7 cellular contexts compared by ENCODE assay signal in genomic region chr1:30782361-30783243, GRCh38. TPM values are rescaled to one million over a fixed set of nuclear protein-coding genes. Genes with fewer than 3 reads are reported as not detected.
DNase-seq lines count a peak whose midpoint lies in the region; ATAC-seq, FAIRE-seq and TF ChIP-seq lines count a peak whose summit lies in the region.

No MANE protein-coding gene starts in this region.

- H3K56ac ChIP-seq in IMR-90 (ENCODE audit: extremely low read depth, insufficient read depth, low read length), result no peak overlapping the region

- H2BK5ac ChIP-seq in IMR-90 (ENCODE audit: low read depth, low read length, poor library complexity, severe bottlenecking), result no peak overlapping the region

- CTCF ChIA-PET in IMR-90 (lab: Yijun Ruan, JAX), result interaction anchor here (0.7 to 2.9 kb wide), 11 partner anchors 8 to 1414 kb away, joined by 3 to 18 read pairs (median 5); no protein-coding TSS in a partner anchor

- H3K14ac ChIP-seq in IMR-90 (replicated peaks; ENCODE audit: low read depth, low read length), result no peak overlapping the region; the same call in 1 of the 2 replicates

- FAIRE-seq in GM12892 (lab: Jason Lieb, UNC) (peak; percentile 62), frontal cortex (lab: Jason Lieb, UNC) (no peak)

- peak; percentile 86 for DNase-seq in GM12892 (ENCODE audit: insufficient read length)
- DNase-seq in IMR-90, result peak; percentile 45
- no peak for DNase-seq in RWPE2 (ENCODE audit: low spot score)
- peak; percentile 53 for DNase-seq in activated effector memory CD4-positive, alpha-beta T cell treated with Interleukin-2 at 50 U/mL for 16 hours
- peak; percentile 64 to 81 for DNase-seq in frontal cortex (ENCODE audit: low spot score in 2 of 2)
- DNase-seq in ovary, result peak; percentile 58 to 82 (median 73)
- DNase-seq in transverse colon, result peak; percentile 73

- no peak overlapping the region for H2BK15ac ChIP-seq in IMR-90 (ENCODE audit: low read depth, low read length)

- TF ChIP-seq RAD21 in IMR-90 (IDR thresholded peaks at IDR 0.05; ENCODE audit: low read length), result peak; percentile 86

- no peak overlapping the region for H2BK20ac ChIP-seq in IMR-90 (ENCODE audit: low read depth, low read length)

- peak overlapping the region; percentile 64 for H3K4ac ChIP-seq in IMR-90 (ENCODE audit: low read depth, low read length)

- peak overlapping the region; percentile 79 for H2AK9ac ChIP-seq in IMR-90 (replicated peaks; ENCODE audit: low read depth, low read length, poor library complexity)

- TF ChIP-seq EP300 in ovary (IDR thresholded peaks at IDR 0.05) (no peak), transverse colon (IDR thresholded peaks at IDR 0.05; ENCODE audit: low read depth) (no peak)

- peak overlapping the region; percentile 60; the same call in 1 of the 2 replicates for H2AK5ac ChIP-seq in IMR-90 (ENCODE audit: low read depth, low read length)

- H2AFZ ChIP-seq in IMR-90 (replicated peaks; ENCODE audit: low read length, poor library complexity), result peak overlapping the region; percentile 93

- peaks cover 2% of the 10 kb centered on the region; the same call in 1 of the 2 replicates for H3K27me3 ChIP-seq in IMR-90 (ENCODE audit: control insufficient read depth, insufficient read depth, low read length)
- no peaks in the 10 kb centered on the region for H3K27me3 ChIP-seq in RWPE2 (ENCODE audit: insufficient read depth, poor library complexity, severe bottlenecking)
- no peaks in the 10 kb centered on the region for H3K27me3 ChIP-seq in ovary
- no peaks in the 10 kb centered on the region for H3K27me3 ChIP-seq in transverse colon

- H3K27ac ChIP-seq in IMR-90 (ENCODE audit: insufficient read depth, low read length), result no peak overlapping the region
- H3K27ac ChIP-seq in RWPE2 (ENCODE audit: poor library complexity, severe bottlenecking), result no peak overlapping the region
- no peak overlapping the region for H3K27ac ChIP-seq in ovary
- H3K27ac ChIP-seq in transverse colon, result no peak overlapping the region

- peak overlapping the region in 1 of 2 experiments; percentile 81; a peak in 1 of 4 replicates for H4K8ac ChIP-seq in IMR-90 (ENCODE audit: low read depth in 2 of 2, low read length in 2 of 2)

- dilution Hi-C loops in IMR-90 (cut with HindIII; ENCODE audit: low sequenced_read_pairs, unreplicated experiment), result no loop called here

- peak; percentile 85 for TF ChIP-seq CTCF in IMR-90 (conservative IDR thresholded peaks at IDR 0.05; ENCODE audit: low read depth, low read length)
- TF ChIP-seq CTCF in RWPE2 (IDR thresholded peaks at IDR 0.05; ENCODE audit: poor library complexity, severe bottlenecking), result peak; percentile 79
- TF ChIP-seq CTCF in ovary (IDR thresholded peaks at IDR 0.05), result peak in 2 of 3 donors; percentile 53 to 59
- peak; percentile 52 to 84 (median 81) for TF ChIP-seq CTCF in transverse colon (IDR thresholded peaks at IDR 0.05)

- H3K23ac ChIP-seq in IMR-90 (ENCODE audit: low read depth, low read length), result no peak overlapping the region

- peak; percentile 83 for ATAC-seq in IMR-90 (ENCODE audit: low read depth)
- peak; percentile 64 for ATAC-seq in RWPE2 (ENCODE audit: low read depth)

- no peak overlapping the region for H4K5ac ChIP-seq in IMR-90 (ENCODE audit: low read depth, low read length)

- intact Hi-C loops in IMR-90 (cut with micrococcal nuclease) (loop anchor here (1.0 to 5.0 kb wide), 2 partner anchors 129 to 145 kb away; no protein-coding TSS in a partner anchor), ovary (cut with DNase I) (loop anchor here (1.0 to 10.0 kb wide), 3 partner anchors 129 to 1548 kb away; partner anchors contain the start of genes MECR (in 1 of the 4) and PTPRU (in 1 of the 4)), transverse colon (cut with DNase I; ENCODE audit: low total_unique reads) (loop anchor here (5.0 kb wide), 1 partner anchor 130 kb away; no protein-coding TSS in a partner anchor)

- TF ChIP-seq POLR2A in GM12892 (IDR thresholded peaks at IDR 0.05; ENCODE audit: low read depth, low read length), result no peak
- no peak for TF ChIP-seq POLR2A in IMR-90 (IDR thresholded peaks at IDR 0.05; ENCODE audit: low read depth, low read length)
- TF ChIP-seq POLR2A in ovary (IDR thresholded peaks at IDR 0.05), result no peak
- no peak for TF ChIP-seq POLR2A in transverse colon (IDR thresholded peaks at IDR 0.05)

- H3K9me3 ChIP-seq in IMR-90 (ENCODE audit: control insufficient read depth, insufficient read depth, low read length) (no peaks in the 10 kb centered on the region), RWPE2 (ENCODE audit: severe bottlenecking) (no peaks in the 10 kb centered on the region), ovary (no peaks in the 10 kb centered on the region), transverse colon (no peaks in the 10 kb centered on the region)

- H4K91ac ChIP-seq in IMR-90 (ENCODE audit: insufficient read depth, low read depth, low read length), result no peak overlapping the region

- H3K4me3 ChIP-seq in IMR-90 (ENCODE audit: insufficient read depth, low read depth, low read length), result no peak overlapping the region
- H3K4me3 ChIP-seq in RWPE2 (ENCODE audit: severe bottlenecking), result no peak overlapping the region
- no peak overlapping the region for H3K4me3 ChIP-seq in ovary
- H3K4me3 ChIP-seq in transverse colon, result no peak overlapping the region

- H3K36me3 ChIP-seq in IMR-90 (ENCODE audit: control insufficient read depth, insufficient read depth, low read length) (no peaks in the 10 kb centered on the region), RWPE2 (ENCODE audit: low read depth) (no peaks in the 10 kb centered on the region), ovary (no peaks in the 10 kb centered on the region), transverse colon (no peaks in the 10 kb centered on the region)

- no peak overlapping the region for H3K18ac ChIP-seq in IMR-90 (ENCODE audit: low read depth, low read length)

- H3K9ac ChIP-seq in IMR-90 (ENCODE audit: low read depth, low read length), result no peak overlapping the region

- H3K4me2 ChIP-seq in IMR-90 (ENCODE audit: low read depth, low read length), result no peak overlapping the region

- H3K4me1 ChIP-seq in IMR-90 (ENCODE audit: control insufficient read depth, insufficient read depth, low read length) (no peaks in the 10 kb centered on the region), RWPE2 (ENCODE audit: insufficient read depth, poor library complexity, severe bottlenecking) (peaks cover 16% of the 10 kb centered on the region), ovary (ENCODE audit: insufficient read depth) (no peaks in the 10 kb centered on the region), transverse colon (peaks cover 0 to 11% (median 3%) of the 10 kb centered on the region in 4 donors)

- POLR2A ChIA-PET in IMR-90 (lab: Charles Lee; ENCODE audit: unreplicated experiment), result no interaction called here

- in situ Hi-C loops in IMR-90 (cut with MboI; ENCODE audit: low sequenced_read_pairs), result no loop called here
- in situ Hi-C loops in transverse colon (cut with MboI; ENCODE audit: low pct_ligation_motif_present in 1 of 4, low pct_unique_long_range_greater_than_20kb in 1 of 4, low sequenced_read_pairs in 3 of 4), result loop anchor here in 1 of 4 donors (25.0 kb wide), 1 partner anchor 380 kb away; no protein-coding TSS in a partner anchor

- no peaks in the 10 kb centered on the region for H4K20me1 ChIP-seq in IMR-90 (ENCODE audit: insufficient read depth, low read length)

- no peaks in the 10 kb centered on the region for H3K9me1 ChIP-seq in IMR-90 (ENCODE audit: insufficient read depth, low read length)

- 10% methylated on average over 8 of the region's 24 CpGs; no CpG with 5 or more reads in 1 of the 2 experiments for WGBS in IMR-90 (ENCODE audit: extremely low coverage in 2 of 2, insufficient read length in 1 of 2), 2 experiments
- WGBS in ovary, 3 donors, result 10 to 23% (median 11%) methylated on average over 13 to 24 of the region's 24 CpGs
- WGBS in transverse colon (ENCODE audit: low coverage in 1 of 2), 2 donors, result 13% methylated on average over 22 of the region's 24 CpGs; no CpG with 5 or more reads in 1 of the 2 donors

- peak overlapping the region; percentile 47; the same call in 1 of the 2 replicates for H2BK120ac ChIP-seq in IMR-90 (ENCODE audit: low read depth, low read length)

- BruUV-seq in IMR-90 (replicated peaks; lab: Mats Ljungman, UMichigan), result no TSS peak

- H3K79me1 ChIP-seq in IMR-90 (ENCODE audit: low read depth in 1 of 2, low read length in 2 of 2), result no peaks in the 10 kb centered on the region

TF ChIP-seq in IMR-90, 13 proteins besides CTCF, POLR2A, EP300 and RAD21 (continues in another document):
- TF ChIP-seq USF2 (IDR thresholded peaks at IDR 0.05; ENCODE audit: low read depth, low read length) (no peak), FOS (IDR thresholded peaks at IDR 0.05; ENCODE audit: low read depth, low read length) (no peak), SMC3 (IDR thresholded peaks at IDR 0.05; ENCODE audit: low read depth, low read length) (peak; percentile 81), NFE2L2 (IDR thresholded peaks at IDR 0.05; ENCODE audit: low read depth, low read length) (no peak), MXI1 (IDR thresholded peaks at IDR 0.05; ENCODE audit: borderline replicate concordance, low read depth, low read length) (no peak), BHLHE40 (IDR thresholded peaks at IDR 0.05; ENCODE audit: low read depth, low read length) (no peak), CHD1 (IDR thresholded peaks at IDR 0.05; ENCODE audit: low read depth, low read length) (no peak)

RNA-seq across cellular contexts. Expression of gene LAPTM5, which starts 25.0 kb away (rescaled TPM):
- polyA plus RNA-seq in GM12892 (2012; ENCODE audit: missing spikeins), result 808 TPM
- under 0.01 TPM in 1 of 2 replicates, not detected in the other for total RNA-seq in IMR-90 (2012; rRNA removed)
- polyA plus RNA-seq in IMR-90 (2012; rRNA removed), result 0.09 TPM in 2 replicates
- 0.12 TPM in 1 of 2 replicates, not detected in the other for polyA plus RNA-seq in IMR-90 (2012; cell fraction: cytosol; rRNA removed)
- 0.07 and 0.16 TPM in 2 replicates for polyA plus RNA-seq in IMR-90 (2012; cell fraction: nucleus; rRNA removed; ENCODE audit: low replicate concordance)
- total RNA-seq in frontal cortex, result 3.7 TPM
- 10 to 100 TPM; 15.3 to 57.3 (median 20.3) TPM for total RNA-seq in ovary
- 100 to 1,000 TPM in 1 of 2 donors, 10 to 100 TPM in 1; 20.2 to 103 TPM for polyA plus RNA-seq in ovary
- 10 to 100 TPM in 3 of 4 donors, 1 to 10 TPM in 1; 5.2 to 66.6 (median 34.5) TPM for total RNA-seq in transverse colon

RNA-seq across cellular contexts. Expression of gene MATN1, which starts 59.2 kb away (rescaled TPM):
- 0.30 TPM for polyA plus RNA-seq in GM12892 (2012; ENCODE audit: missing spikeins)
- total RNA-seq in IMR-90 (2012; rRNA removed) (0.56 TPM in 1 of 2 replicates, not detected in the other), frontal cortex (0.41 TPM), ovary (under 1 TPM; 0.20 to 0.95 (median 0.51) TPM), transverse colon (not detected)
- polyA plus RNA-seq in IMR-90 (2012; rRNA removed) (0.10 and 0.27 TPM in 2 replicates), ovary (under 1 TPM; 0.10 to 0.52 TPM)
- polyA plus RNA-seq in IMR-90 (2012; cell fraction: cytosol; rRNA removed), result 0.03 TPM in 1 of 2 replicates, not detected in the other
- 1.1 and 1.3 TPM in 2 replicates for polyA plus RNA-seq in IMR-90 (2012; cell fraction: nucleus; rRNA removed; ENCODE audit: low replicate concordance)
